In genomic region chr18:35497334-35498197, GRCh38 we compare ENCODE assay signal across 8 cellular contexts. TPM values are rescaled to one million over a fixed set of nuclear protein-coding genes. Genes with fewer than 3 reads are reported as not detected.
DNase-seq lines count a peak whose midpoint lies in the region; ATAC-seq and TF ChIP-seq lines count a peak whose summit lies in the region.

Gene INO80C (minus strand): TSS chr18:35497960. CDS start chr18:35497874, 86 bp downstream.

- peak within 1 kb of the TSS; percentile 89 for H2AFZ ChIP-seq in SK-N-SH (ENCODE audit: low read depth)

- H4K20me1 ChIP-seq in SK-N-SH (ENCODE audit: insufficient read depth) = no peaks in the 10 kb centered on the region

- H3K79me2 ChIP-seq in SK-N-SH (ENCODE audit: insufficient read depth) = peaks cover 6% of the 10 kb centered on the region; the same call in 1 of the 2 replicates

- H3K4me2 ChIP-seq in SK-N-SH = peak within 1 kb of the TSS; percentile 79

- TF ChIP-seq CTCF in GM10248 (IDR thresholded peaks at IDR 0.05; ENCODE audit: control extremely low read depth, extremely low read depth, low read depth, missing control alignments) = no peak
- no peak for TF ChIP-seq CTCF in SK-N-SH (IDR thresholded peaks at IDR 0.05)
- TF ChIP-seq CTCF in suprapubic skin (IDR thresholded peaks at IDR 0.05) = no peak

- H3K27me3 ChIP-seq in SK-N-SH (ENCODE audit: insufficient read depth) (no peaks in the 10 kb centered on the region), suprapubic skin (no peaks in the 10 kb centered on the region)

- peak; percentile 64 to 89 for TF ChIP-seq POLR2A in suprapubic skin (IDR thresholded peaks at IDR 0.05)

- no peaks in the 10 kb centered on the region for H3K9me2 ChIP-seq in SK-N-SH

- 0 out of 4 replicates have a peak, but pooled peaks of 1 of the 2 experiments have one; percentile 29 for TF ChIP-seq EP300 in SK-N-SH (IDR thresholded peaks at IDR 0.05; ENCODE audit: borderline replicate concordance in 1 of 2, low read depth in 1 of 2, low read length in 1 of 2)
- TF ChIP-seq EP300 in suprapubic skin (IDR thresholded peaks at IDR 0.05) = no peak

- CTCF ChIA-PET in GM10248 (lab: Yijun Ruan, JAX) = interaction anchor here (0.6 to 3.6 kb wide), 7 partner anchors 12 to 31 kb away, joined by 3 to 16 read pairs (median 4); no protein-coding TSS in a partner anchor
- CTCF ChIA-PET in SK-N-SH (lab: Yijun Ruan, JAX) = interaction anchor here (1.1 to 1.3 kb wide), 3 partner anchors 90 to 259 kb away, joined by 3 to 5 read pairs (median 5); no protein-coding TSS in a partner anchor

- POLR2A ChIA-PET in GM10248 (lab: Yijun Ruan, JAX) = interaction anchor here (0.5 to 2.0 kb wide), 2 partner anchors 19 to 102 kb away, joined by 7 to 10 read pairs; no protein-coding TSS in a partner anchor
- POLR2A ChIA-PET in SK-N-SH (lab: Yijun Ruan, JAX) = interaction anchor here (0.5 to 1.5 kb wide), 7 partner anchors 22 to 277 kb away, joined by 3 to 9 read pairs (median 3); partner anchors contain the start of genes ZNF397 and ZSCAN30

- TF ChIP-seq RAD21 in SK-N-SH (IDR thresholded peaks at IDR 0.05; ENCODE audit: low read length) = 0 out of 2 replicates have a peak, but pooled peaks have one; percentile 7

- H3K27ac ChIP-seq in SK-N-SH (ENCODE audit: low read depth in 2 of 2, low read length in 1 of 2) = peak within 1 kb of the TSS; percentile 95 to 97
- peak within 1 kb of the TSS; percentile 98 for H3K27ac ChIP-seq in suprapubic skin

- under 1% methylated on average over 33 of the region's 63 CpGs for WGBS in SK-N-SH (ENCODE audit: low lambda C conversion rate)
- WGBS in suprapubic skin = under 1% methylated on average over 63 of the region's 63 CpGs

- DNase-seq in GM10248 (ENCODE audit: extremely low spot score) (peak; percentile 94), NCI-H1092 (lab: John Stamatoyannopoulos, UW) (peak; percentile 95), SK-N-SH (peak; percentile 91), germinal center (ENCODE audit: low spot score) (peak; percentile 95), nucleus accumbens (lab: John Stamatoyannopoulos, UW) (peak; percentile 40 to 98 (median 88)), suprapubic skin (ENCODE audit: low spot score in 2 of 2) (peak; percentile 94 to 95)
- DNase-seq in activated naive CD4-positive, alpha-beta T cell treated with anti-CD3 and anti-CD28 coated beads, Interleukin-2, amount 50 U/mL, for 16 hours = peak; percentile 94

- H3K4me3 ChIP-seq in SK-N-SH (ENCODE audit: low read depth in 2 of 2, low read length in 1 of 2) (peak within 1 kb of the TSS; percentile 82 to 84), suprapubic skin (peak within 1 kb of the TSS; percentile 72)

- H3K4me1 ChIP-seq in SK-N-SH (ENCODE audit: control insufficient read depth in 1 of 2, insufficient read depth in 2 of 2, low read depth in 1 of 2, low read length in 1 of 2) = peaks cover 8 to 9% of the 10 kb centered on the region in 2 experiments; a peak in 3 of 4 replicates
- peaks cover 37% of the 10 kb centered on the region for H3K4me1 ChIP-seq in suprapubic skin

- H3K9ac ChIP-seq in SK-N-SH = peak within 1 kb of the TSS; percentile 87

- peaks cover 4% of the 10 kb centered on the region for H3F3A ChIP-seq in SK-N-SH (replicated peaks; ENCODE audit: insufficient read depth)

- H3K36me3 ChIP-seq in SK-N-SH (replicated peaks in 1 of 2; ENCODE audit: control insufficient read depth in 1 of 2, insufficient read depth in 2 of 2, low read length in 1 of 2) = no peaks in the 10 kb centered on the region
- H3K36me3 ChIP-seq in suprapubic skin = no peaks in the 10 kb centered on the region

- peak; percentile 91 for ATAC-seq in HG02610 (IDR thresholded peaks at IDR 0.05; ENCODE audit: unreplicated experiment)

- no peaks in the 10 kb centered on the region for H3K9me3 ChIP-seq in SK-N-SH
- H3K9me3 ChIP-seq in suprapubic skin = no peaks in the 10 kb centered on the region

TF ChIP-seq in SK-N-SH, 30 proteins besides CTCF, POLR2A, EP300 and RAD21 (continues in another document):
- peak; percentile 51; the same call in 1 of the 2 replicates for TF ChIP-seq SIN3A (IDR thresholded peaks at IDR 0.05; ENCODE audit: borderline replicate concordance, low read depth, low read length)
- TF ChIP-seq FOXM1 (IDR thresholded peaks at IDR 0.05; ENCODE audit: low read depth) = 0 out of 2 replicates have a peak, but pooled peaks have one; percentile 46
- peak; percentile 49 for TF ChIP-seq PBX3 (IDR thresholded peaks at IDR 0.05)
- TF ChIP-seq EZH2phosphoT487 (IDR thresholded peaks at IDR 0.05; ENCODE audit: borderline replicate concordance, low read depth) = no peak
- peak; percentile 93 for TF ChIP-seq CHD2 (IDR thresholded peaks at IDR 0.05; ENCODE audit: low read length, partially characterized antibody)
- TF ChIP-seq TCF12 (IDR thresholded peaks at IDR 0.05) = peak; percentile 34; the same call in 1 of the 2 replicates
- peak; percentile 81 for TF ChIP-seq GABPA (IDR thresholded peaks at IDR 0.05; ENCODE audit: low read depth)
- no peak; the same call in 1 of the 2 replicates for TF ChIP-seq FOXJ3 (CRISPR knock-in tag; IDR thresholded peaks at IDR 0.05)
- no peak for TF ChIP-seq GATA2 (CRISPR knock-in tag; IDR thresholded peaks at IDR 0.05)
- peak; percentile 87 for TF ChIP-seq MXI1 (IDR thresholded peaks at IDR 0.05; ENCODE audit: low read depth, low read length)
- peak; percentile 84 for TF ChIP-seq RFX5 (IDR thresholded peaks at IDR 0.05; ENCODE audit: low read length)
- 0 out of 2 replicates have a peak, but pooled peaks have one; percentile 27 for TF ChIP-seq RXRA (IDR thresholded peaks at IDR 0.05; ENCODE audit: borderline replicate concordance, low read depth)
- TF ChIP-seq NFIC (IDR thresholded peaks at IDR 0.05; ENCODE audit: borderline replicate concordance) = no peak
- peak; percentile 94 for TF ChIP-seq POLR2AphosphoS5 (IDR thresholded peaks at IDR 0.05; ENCODE audit: low read depth, low read length)
- TF ChIP-seq JUND (IDR thresholded peaks at IDR 0.05) = peak; percentile 98
- peak; percentile 84 for TF ChIP-seq YY1 (IDR thresholded peaks at IDR 0.05; ENCODE audit: low read depth)
- no peak for TF ChIP-seq ZBTB33 (IDR thresholded peaks at IDR 0.05; ENCODE audit: borderline replicate concordance, low read depth)
- peak; percentile 62 for TF ChIP-seq REST (IDR thresholded peaks at IDR 0.05; ENCODE audit: low read depth, low read length)
- no peak; the same call in 1 of the 2 replicates for TF ChIP-seq FOSL2 (IDR thresholded peaks at IDR 0.05; ENCODE audit: borderline replicate concordance, low read depth)
- TF ChIP-seq TEAD4 (IDR thresholded peaks at IDR 0.05; ENCODE audit: borderline replicate concordance, insufficient read depth) = peak; percentile 21; the same call in 1 of the 2 replicates

RNA-seq across cellular contexts. Expression of gene INO80C, which starts in this region (rescaled TPM):
- 17.0 and 17.7 TPM in 2 replicates for polyA plus RNA-seq in SK-N-SH (2012; rRNA removed)
- 13.9 and 16.9 TPM in 2 replicates for polyA plus RNA-seq in SK-N-SH (2012; cell fraction: cytosol; rRNA removed)
- 19.8 and 21.7 TPM in 2 replicates for polyA plus RNA-seq in SK-N-SH (2012; cell fraction: nucleus; rRNA removed)
- total RNA-seq in suprapubic skin = 10 to 100 TPM; 12.6 to 35.2 (median 18.2) TPM

Comparison
In these comparisons a context has a peak if more than half of its experiments do, and no peak if none do; other contexts are left out.
1. Peak in every context shown above with its lines: DNase-seq, ATAC-seq, H3K4me3 ChIP-seq and H3K27ac ChIP-seq.